20 cellular contexts compared by ENCODE assay signal in the genomic region with DNA sequence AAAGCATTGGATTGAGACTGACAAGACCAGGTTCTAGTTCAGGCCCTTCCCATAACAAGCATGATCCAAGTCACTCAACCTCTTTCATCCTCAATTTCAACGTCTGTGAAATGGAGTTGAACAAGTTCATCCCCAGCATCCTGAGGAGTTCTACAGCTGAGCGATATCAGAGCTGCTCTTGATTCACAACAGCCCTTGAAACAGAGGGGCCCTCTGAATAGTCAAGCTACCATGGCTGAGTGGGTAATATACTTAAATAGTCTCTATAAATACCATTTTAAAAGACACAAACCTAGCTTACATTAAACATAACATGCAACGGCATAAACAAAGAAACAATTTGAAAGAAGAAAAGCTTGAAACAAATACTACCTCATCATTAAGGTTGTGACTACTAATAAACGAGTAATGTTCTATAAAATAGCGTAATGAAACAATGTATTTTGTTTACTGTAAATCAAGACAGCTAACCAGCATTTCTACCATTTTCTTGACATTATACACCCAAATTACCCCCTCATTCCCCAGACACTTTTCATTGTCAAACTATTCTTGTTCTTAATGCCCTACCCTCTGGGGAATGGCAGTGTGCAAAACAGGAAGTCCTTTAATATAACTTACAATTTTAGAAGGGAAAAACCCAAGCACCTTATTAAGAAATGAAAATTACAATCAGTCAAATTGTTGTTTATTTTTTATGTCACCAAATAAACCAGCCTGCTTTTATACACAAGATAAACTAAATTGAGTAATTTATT.
DNase-seq lines count a peak whose midpoint lies in the region; ATAC-seq and TF ChIP-seq lines count a peak whose summit lies in the region.
"Had no signal": no experiment of that assay in that cellular context is flagged by ENCODE, and none has a peak within 500 bp of the region (broad histone marks: within the 10 kb centered on the region; RNA-seq: fewer than 3 reads in every experiment).

No MANE protein-coding gene starts in this region.

- peak overlapping the region; percentile 55 for H3K27ac Mint-ChIP-seq in stimulated activated memory B cell treated with anti-CD40 and anti-IgM and Interleukin-4, amounts not matched to agents 10 μg/mL and 1 μg/mL and 100 μg/mL, for 72 hours
- H3K27ac Mint-ChIP-seq: T-helper 1 cell treated with Interleukin-12 subunit alpha and Interleukin-12 subunit beta and Interleukin-4 antibody, amounts not matched to agents 30 μg/mL and 1 μg/mL, for 36 hours had no signal

- H3K4me3 ChIP-seq in WERI-Rb-1 (ENCODE audit: low read depth, low read length) = no peak overlapping the region
- H3K4me3 ChIP-seq: cardiac muscle cell, right lobe of liver, uterus had no signal

- DNase-seq in NCI-H510A treated with DMSO at 0.1 percent for 48 hours (lab: John Stamatoyannopoulos, UW) (no peak), WERI-Rb-1 (no peak)
- no peak for DNase-seq in activated CD4-positive, alpha-beta T cell treated with anti-CD3 and anti-CD28 coated beads, Interleukin-2, amount 50 U/mL, for 48 hours
- DNase-seq: activated CD4-positive, alpha-beta T cell treated with anti-CD3 and anti-CD28 coated beads for 1 hour; foreskin fibroblast; mesenchymal stem cell; NCI-H1092 treated with DMSO at 0.1 percent for 48 hours; right lobe of liver; stimulated activated CD4-positive, alpha-beta T cell treated with anti-CD3 and anti-CD28 coated beads, Interleukin-4, amount 100 ng/mL, for 24 hours; stimulated activated naive CD4-positive, alpha-beta T cell; uterus had no signal

- no peaks in the 10 kb centered on the region for H3K27me3 ChIP-seq in WERI-Rb-1 (ENCODE audit: insufficient read depth, low read depth, severe bottlenecking)
- H3K27me3 ChIP-seq: cardiac muscle cell, neutrophil, right lobe of liver, uterus had no signal

- ATAC-seq in GM18858 (IDR thresholded peaks at IDR 0.05; ENCODE audit: unreplicated experiment) (peak; percentile 73), GM21576 (IDR thresholded peaks at IDR 0.05; ENCODE audit: unreplicated experiment) (peak; percentile 65), HG03460 (IDR thresholded peaks at IDR 0.05; ENCODE audit: unreplicated experiment) (peak; percentile 59)
- ATAC-seq in stimulated activated memory B cell treated with anti-CD40 and anti-IgM and Interleukin-4, amounts not matched to agents 10 μg/mL and 1 μg/mL and 100 μg/mL, for 72 hours = peak; percentile 83
- ATAC-seq: Panc1, right lobe of liver had no signal

- peak overlapping the region; percentile 29 for H3K4me3 Mint-ChIP-seq in stimulated activated memory B cell treated with anti-CD40 and anti-IgM and Interleukin-4, amounts not matched to agents 10 μg/mL and 1 μg/mL and 100 μg/mL, for 72 hours
- H3K4me3 Mint-ChIP-seq: T-helper 1 cell treated with Interleukin-12 subunit alpha and Interleukin-12 subunit beta and Interleukin-4 antibody, amounts not matched to agents 30 μg/mL and 1 μg/mL, for 36 hours had no signal

- H3K36me3 ChIP-seq in WERI-Rb-1 = no peaks in the 10 kb centered on the region
- H3K36me3 ChIP-seq: cardiac muscle cell, neutrophil, right lobe of liver, uterus had no signal

- no peaks in the 10 kb centered on the region for H3K27me3 Mint-ChIP-seq in stimulated activated memory B cell treated with anti-CD40 and anti-IgM and Interleukin-4, amounts not matched to agents 10 μg/mL and 1 μg/mL and 100 μg/mL, for 72 hours

- no peaks in the 10 kb centered on the region for H3K9me3 Mint-ChIP-seq in stimulated activated memory B cell treated with anti-CD40 and anti-IgM and Interleukin-4, amounts not matched to agents 10 μg/mL and 1 μg/mL and 100 μg/mL, for 72 hours
- H3K9me3 Mint-ChIP-seq: T-helper 1 cell treated with Interleukin-12 subunit alpha and Interleukin-12 subunit beta and Interleukin-4 antibody, amounts not matched to agents 30 μg/mL and 1 μg/mL, for 36 hours had no signal

- no peak overlapping the region for H3K27ac ChIP-seq in WERI-Rb-1
- H3K27ac ChIP-seq: C4-2B, cardiac muscle cell, neutrophil, right lobe of liver, uterus had no signal

- H3K36me3 Mint-ChIP-seq in stimulated activated memory B cell treated with anti-CD40 and anti-IgM and Interleukin-4, amounts not matched to agents 10 μg/mL and 1 μg/mL and 100 μg/mL, for 72 hours = no peaks in the 10 kb centered on the region

- H3K9me3 ChIP-seq in WERI-Rb-1 (ENCODE audit: severe bottlenecking) = no peaks in the 10 kb centered on the region
- H3K9me3 ChIP-seq: neutrophil, right lobe of liver, uterus had no signal

- H3K4me1 Mint-ChIP-seq in stimulated activated memory B cell treated with anti-CD40 and anti-IgM and Interleukin-4, amounts not matched to agents 10 μg/mL and 1 μg/mL and 100 μg/mL, for 72 hours = peaks cover 37% of the 10 kb centered on the region

- TF ChIP-seq CTCF in WERI-Rb-1 (IDR thresholded peaks at IDR 0.05; ENCODE audit: low read depth, low read length) = no peak
